In genomic region chr12:4496145-4496838, GRCh38 we compare ENCODE assay signal across 15 cellular contexts. TPM values are rescaled to one million over a fixed set of nuclear protein-coding genes. Genes with fewer than 3 reads are reported as not detected.
A peak's percentile ranks its signal among the peaks of the same experiment; 100 is the strongest.
DNase-seq lines count a peak whose midpoint lies in the region; ATAC-seq and TF ChIP-seq lines count a peak whose summit lies in the region.
"Had no signal": no experiment of that assay in that cellular context is flagged by ENCODE, and none has a peak within 500 bp of the region (broad histone marks: within the 10 kb centered on the region; RNA-seq: fewer than 3 reads in every experiment).

No MANE protein-coding gene starts in this region.

- H3K27ac ChIP-seq in esophagus muscularis mucosa (replicated peaks in 1 of 4) = no peak overlapping the region
- H3K27ac ChIP-seq: adrenal gland; BLaER1 treated with 17β-estradiol and CSF1 and Interleukin-3, amounts not matched to agents 10 nM and 100 nM; right lobe of liver had no signal

- no peaks in the 10 kb centered on the region for H3K9me3 ChIP-seq in esophagus muscularis mucosa
- H3K9me3 ChIP-seq: adrenal gland; BLaER1 treated with 17β-estradiol and CSF1 and Interleukin-3, amounts not matched to agents 10 nM and 100 nM; right lobe of liver had no signal

- no peak overlapping the region for H3K4me3 ChIP-seq in esophagus muscularis mucosa
- H3K4me3 ChIP-seq: adrenal gland; BLaER1 treated with 17β-estradiol and CSF1 and Interleukin-3, amounts not matched to agents 10 nM and 100 nM; right lobe of liver had no signal

- TF ChIP-seq POLR2A in esophagus muscularis mucosa (IDR thresholded peaks at IDR 0.05; ENCODE audit: low read depth) = no peak

- TF ChIP-seq EP300 in esophagus muscularis mucosa (IDR thresholded peaks at IDR 0.05) = no peak

- H3K36me3 ChIP-seq in esophagus muscularis mucosa = peaks cover 4 to 70% (median 41%) of the 10 kb centered on the region in 4 donors

- WGBS in esophagus muscularis mucosa = 90% methylated on average over 1 of the region's 1 CpG

- no peak for DNase-seq in sciatic nerve (ENCODE audit: low spot score)
- no peak for DNase-seq in NCI-H187 treated with DMSO at 0.1 percent for 48 hours (lab: John Stamatoyannopoulos, UW)
- no peak for DNase-seq in esophagus muscularis mucosa (ENCODE audit: extremely low spot score)
- no peak for DNase-seq in GM19240 (ENCODE audit: insufficient read length, low spot score)
- DNase-seq: adrenal gland, NCI-H1417, NCI-H526, right lobe of liver had no signal

- no peak for TF ChIP-seq CTCF in esophagus muscularis mucosa (IDR thresholded peaks at IDR 0.05)

- ATAC-seq in GM18498 (IDR thresholded peaks at IDR 0.05; ENCODE audit: unreplicated experiment) (peak; percentile 87), GM19351 (IDR thresholded peaks at IDR 0.05; ENCODE audit: unreplicated experiment) (peak; percentile 98), HG02678 (IDR thresholded peaks at IDR 0.05; ENCODE audit: unreplicated experiment) (peak; percentile 81), HG03558 (IDR thresholded peaks at IDR 0.05; ENCODE audit: extremely low read depth, unreplicated experiment) (peak; percentile 82), sciatic nerve (no peak)
- ATAC-seq: right lobe of liver had no signal

- no peaks in the 10 kb centered on the region for H3K27me3 ChIP-seq in esophagus muscularis mucosa
- H3K27me3 ChIP-seq: adrenal gland; BLaER1 treated with 17β-estradiol and CSF1 and Interleukin-3, amounts not matched to agents 10 nM and 100 nM; right lobe of liver had no signal

- intact Hi-C loops in sciatic nerve (cut with DNase I) = no loop called here
- intact Hi-C loops in esophagus muscularis mucosa (cut with DNase I) = no loop called here

- no peaks in the 10 kb centered on the region for H3K4me1 ChIP-seq in esophagus muscularis mucosa
- H3K4me1 ChIP-seq: adrenal gland; BLaER1 treated with 17β-estradiol and CSF1 and Interleukin-3, amounts not matched to agents 10 nM and 100 nM; right lobe of liver had no signal

RNA-seq across cellular contexts. Expression of gene RAD51AP1, which starts 42.4 kb away (rescaled TPM):
- 1.4 TPM for total RNA-seq in sciatic nerve
- 1 to 10 TPM in 1 of 4 donors, under 1 TPM in 3; 0.58 to 1.4 (median 0.75) TPM for total RNA-seq in esophagus muscularis mucosa

RNA-seq across cellular contexts. Expression of gene FGF6, which starts 50.7 kb away (rescaled TPM):
- not detected for total RNA-seq in sciatic nerve
- total RNA-seq in esophagus muscularis mucosa = not detected
- total RNA-seq: adrenal gland, liver, neural crest cell, right lobe of liver had no signal
